In genomic region chr17:77449908-77450741, GRCh38 we compare ENCODE assay signal across 8 cellular contexts.
DNase-seq lines count a peak whose midpoint lies in the region; ATAC-seq, FAIRE-seq and TF ChIP-seq lines count a peak whose summit lies in the region.

No MANE protein-coding gene starts in this region.

- no peaks in the 10 kb centered on the region for H3K9me2 ChIP-seq in SU-DHL-6 (replicated peaks; ENCODE audit: insufficient read depth, low read length)

- intact Hi-C loops in left colon (cut with DNase I, micrococcal nuclease) = no loop called here

- no peak overlapping the region for H2AFZ ChIP-seq in SU-DHL-6 (ENCODE audit: low read depth, low read length, severe bottlenecking)

- H3K79me2 ChIP-seq in SU-DHL-6 (ENCODE audit: insufficient read depth, low read length) = peaks cover 64% of the 10 kb centered on the region

- peak overlapping the region; percentile 98 for H3K9ac ChIP-seq in SU-DHL-6 (ENCODE audit: low read length)

- H3K4me2 ChIP-seq in SU-DHL-6 (ENCODE audit: low read depth, low read length, poor library complexity, severe bottlenecking) = peak overlapping the region; percentile 99

- no peak for TF ChIP-seq CTCF in SU-DHL-6 (IDR thresholded peaks at IDR 0.05; ENCODE audit: insufficient read depth, low read length, poor library complexity, severe bottlenecking)

- FAIRE-seq in GM18507 (lab: Jason Lieb, UNC) = peak; percentile 41

- H3F3A ChIP-seq in SU-DHL-6 (ENCODE audit: insufficient read depth) = peaks cover 69% of the 10 kb centered on the region

- H3K27me3 ChIP-seq in SU-DHL-6 (ENCODE audit: low read length) = no peaks in the 10 kb centered on the region

- ATAC-seq in left colon (peak; percentile 54), HG02763 (IDR thresholded peaks at IDR 0.05; ENCODE audit: unreplicated experiment) (no peak)

- H3K27ac ChIP-seq in SU-DHL-6 (ENCODE audit: low read depth, low read length) (peak overlapping the region; percentile 100), caudate nucleus (ENCODE audit: low read depth, low read length) (peak overlapping the region; percentile 89)

- no peaks in the 10 kb centered on the region for H3K36me3 ChIP-seq in SU-DHL-6 (ENCODE audit: low read length)

- no peak for DNase-seq in GM18507 (ENCODE audit: extremely low spot score, insufficient read length, low read depth)
- DNase-seq in caudate nucleus (lab: John Stamatoyannopoulos, UW) = peak in 49 of 61 donors; percentile 21 to 84 (median 51)
- peak; percentile 82 to 85 for DNase-seq in left colon
- peak; percentile 77 for DNase-seq in stimulated activated CD4-positive, alpha-beta T cell treated with anti-CD3 and anti-CD28 coated beads, Interleukin-1b, Interleukin-23, amount 100 ng/mL, for 48 hours
- DNase-seq in GF-D8 (lab: John Stamatoyannopoulos, UW) = no peak
- DNase-seq in DMS153 (lab: John Stamatoyannopoulos, UW) = no peak

- peak overlapping the region; percentile 67 for H3K4me3 ChIP-seq in SU-DHL-6 (ENCODE audit: insufficient read depth, low read length, poor library complexity, severe bottlenecking)

- no peaks in the 10 kb centered on the region for H4K20me1 ChIP-seq in SU-DHL-6 (ENCODE audit: low read depth, low read length)

- H3K9me3 ChIP-seq in SU-DHL-6 (ENCODE audit: insufficient read depth, low read length) = no peaks in the 10 kb centered on the region

Comparison
In these comparisons a context has a peak if more than half of its experiments do, and no peak if none do; other contexts are left out.
1. DNase-seq: peak in caudate nucleus (49 of 61), left colon (2 of 2) and stimulated activated CD4-positive, alpha-beta T cell treated with anti-CD3 and anti-CD28 coated beads, Interleukin-1b, Interleukin-23, amount 100 ng/mL, for 48 hours (single experiment); none in GM18507 (single experiment), GF-D8 (single experiment) and DMS153 (single experiment).